In genomic region chr1:228887956-228888355, GRCh38 we compare ENCODE assay signal across 23 cellular contexts.
"Had no signal": no experiment of that assay in that cellular context is flagged by ENCODE, and none has a peak within 500 bp of the region (broad histone marks: within the 10 kb centered on the region; RNA-seq: fewer than 3 reads in every experiment).

No MANE protein-coding gene starts in this region.

- H3K27ac Mint-ChIP-seq: dendritic cell treated with granulocyte-macrophage colony-stimulating factor and Interleukin-4, amounts not matched to agents 40 ng/mL and 50 ng/mL, for 4 days; effector memory CD8-positive, alpha-beta T cell; endodermal cell had no signal

- H3K27ac ChIP-seq: colonic mucosa, epithelial cell of prostate, esophagus squamous epithelium, gastrocnemius medialis, heart right ventricle, left lung, lower lobe of right lung had no signal

- H3K4me3 Mint-ChIP-seq: dendritic cell treated with granulocyte-macrophage colony-stimulating factor and Interleukin-4, amounts not matched to agents 40 ng/mL and 50 ng/mL, for 4 days; effector memory CD8-positive, alpha-beta T cell; endodermal cell had no signal

- H3K4me1 Mint-ChIP-seq: endodermal cell had no signal

- ATAC-seq: effector memory CD8-positive, alpha-beta T cell; esophagus mucosa; gastrocnemius medialis; heart right ventricle; left cardiac atrium; left lung; left ventricle myocardium superior; lower lobe of right lung had no signal

- DNase-seq: colonic mucosa; cortex of kidney; effector CD8-positive, alpha-beta T cell; effector memory CD8-positive, alpha-beta T cell; endodermal cell; erythroblast; esophagus squamous epithelium; foreskin fibroblast; foreskin melanocyte; gastrocnemius medialis; glutamatergic neuron; head of caudate nucleus; heart right ventricle; hippocampal formation; left cardiac atrium; left lung; left ventricle myocardium superior; lower lobe of right lung; mesenchymal stem cell; midbrain had no signal
